15 cellular contexts compared by ENCODE assay signal in genomic region chr1:30791853-30792252, GRCh38.
"Had no signal": no experiment of that assay in that cellular context is flagged by ENCODE, and none has a peak within 500 bp of the region (broad histone marks: within the 10 kb centered on the region; RNA-seq: fewer than 3 reads in every experiment).

No MANE protein-coding gene starts in this region.

- H3K27ac Mint-ChIP-seq: nephron progenitor cell had no signal

- ATAC-seq: mucosa of descending colon, sciatic nerve had no signal

- H3K9me3 Mint-ChIP-seq: nephron progenitor cell had no signal

- H3K36me3 ChIP-seq: spleen had no signal

- H3K4me3 ChIP-seq: coronary artery, hepatocyte, mucosa of descending colon, spleen had no signal

- DNase-seq: cerebellar nuclear complex; effector CD8-positive, alpha-beta T cell; foreskin melanocyte; head of caudate nucleus; mucosa of descending colon; nephron progenitor cell; spleen; stimulated activated CD4-positive, alpha-beta T cell treated with anti-CD3 and anti-CD28 coated beads, Interleukin-15, amount 100 ng/mL, for 24 hours; stimulated activated CD4-positive, alpha-beta T cell treated with anti-CD3 and anti-CD28 coated beads, Interleukin-1b, Interleukin-23, amount 100 ng/mL, for 48 hours; stimulated activated CD4-positive, alpha-beta T cell treated with anti-CD3 and anti-CD28 coated beads, Interleukin-4, amount 100 ng/mL, for 24 hours; stimulated activated naive CD4-positive, alpha-beta T cell treated with Interleukin-2 at 50 U/mL for 16 hours; trophoblast cell had no signal

- H3K4me2 ChIP-seq: hepatocyte had no signal

- H3K27ac ChIP-seq: coronary artery, spleen had no signal

- H3K4me3 Mint-ChIP-seq: nephron progenitor cell had no signal

- H3K9me3 ChIP-seq: mucosa of descending colon, spleen had no signal

- H3K27me3 ChIP-seq: hepatocyte had no signal
